In genomic region chr5:177984565-177985166, GRCh38 we compare ENCODE assay signal across 18 cellular contexts. TPM values are rescaled to one million over a fixed set of nuclear protein-coding genes. Genes with fewer than 3 reads are reported as not detected.
DNase-seq lines count a peak whose midpoint lies in the region; ATAC-seq and TF ChIP-seq lines count a peak whose summit lies in the region.
"Had no signal": no experiment of that assay in that cellular context is flagged by ENCODE, and none has a peak within 500 bp of the region (broad histone marks: within the 10 kb centered on the region; RNA-seq: fewer than 3 reads in every experiment).

No MANE protein-coding gene starts in this region.

- H3K4me1 Mint-ChIP-seq in activated naive CD4-positive, alpha-beta T cell treated with anti-CD3 and anti-CD28 coated beads for 36 hours (ENCODE audit: low read depth): peaks cover 7% of the 10 kb centered on the region
- peaks cover 2% of the 10 kb centered on the region for H3K4me1 Mint-ChIP-seq in T-helper 2 cell treated with Interferon-gamma antibody and Interleukin-4, amounts not matched to agents 5 μg/mL and 100 μg/mL, for 36 hours (ENCODE audit: low read depth)
- H3K4me1 Mint-ChIP-seq in stimulated activated naive B cell treated with anti-CD40 and anti-IgM and Interleukin-4, amounts not matched to agents 10 μg/mL and 1 μg/mL and 100 μg/mL, for 72 hours: peaks cover 9 to 24% of the 10 kb centered on the region in 2 donors
- H3K4me1 Mint-ChIP-seq: neural crest cell had no signal

- no peaks in the 10 kb centered on the region for H3K4me1 ChIP-seq in fibroblast of lung (ENCODE audit: control insufficient read depth, extremely low read depth, insufficient read depth, low read length)

- intact Hi-C loops in activated naive CD4-positive, alpha-beta T cell treated with anti-CD3 and anti-CD28 coated beads for 36 hours (cut with micrococcal nuclease): loop anchor here (10.0 kb wide), 1 partner anchor 180 kb away; no protein-coding TSS in a partner anchor

- CTCF ChIA-PET in activated naive CD4-positive, alpha-beta T cell treated with anti-CD3 and anti-CD28 coated beads for 36 hours (lab: Charles Lee): interaction anchor here (1.2 kb wide), 1 partner anchor 77 kb away, joined by 3 read pairs; no protein-coding TSS in a partner anchor

- H3K36me3 Mint-ChIP-seq in activated naive CD4-positive, alpha-beta T cell treated with anti-CD3 and anti-CD28 coated beads for 36 hours (ENCODE audit: low read depth): no peaks in the 10 kb centered on the region
- H3K36me3 Mint-ChIP-seq in activated naive CD4-positive, alpha-beta T cell treated with anti-CD3 and anti-CD28 coated beads, Interleukin-2, amount 50 U/mL, for 72 hours: no peaks in the 10 kb centered on the region
- H3K36me3 Mint-ChIP-seq in T-helper 2 cell treated with Interferon-gamma antibody and Interleukin-4, amounts not matched to agents 5 μg/mL and 100 μg/mL, for 36 hours (ENCODE audit: low read depth): no peaks in the 10 kb centered on the region
- H3K36me3 Mint-ChIP-seq in stimulated activated naive B cell treated with anti-CD40 and anti-IgM and Interleukin-4, amounts not matched to agents 10 μg/mL and 1 μg/mL and 100 μg/mL, for 72 hours: no peaks in the 10 kb centered on the region
- H3K36me3 Mint-ChIP-seq: stimulated activated effector memory CD8-positive, alpha-beta T cell treated with anti-CD3 and anti-CD28 coated beads, Interleukin-12 subunit alpha, Interleukin-12 subunit beta, amount 100 ng/mL, for 72 hours had no signal

- no peak overlapping the region for H3K9ac ChIP-seq in fibroblast of lung (ENCODE audit: insufficient read depth, low read length)

- ATAC-seq in activated naive CD4-positive, alpha-beta T cell treated with anti-CD3 and anti-CD28 coated beads, Interleukin-2, amount 50 U/mL, for 72 hours: no peak
- no peak for ATAC-seq in stimulated activated naive B cell treated with anti-CD40 and anti-IgM and Interleukin-4, amounts not matched to agents 10 μg/mL and 1 μg/mL and 100 μg/mL, for 72 hours (replicated peaks)
- ATAC-seq: sciatic nerve; stimulated activated effector memory CD8-positive, alpha-beta T cell treated with anti-CD3 and anti-CD28 coated beads, Interleukin-12 subunit alpha, Interleukin-12 subunit beta, amount 100 ng/mL, for 72 hours had no signal

- peaks cover 27% of the 10 kb centered on the region for H3K27me3 ChIP-seq in fibroblast of lung (ENCODE audit: control insufficient read depth, insufficient read depth, low read length)
- H3K27me3 ChIP-seq: hepatocyte had no signal

- H3K9me3 ChIP-seq in fibroblast of lung (ENCODE audit: control insufficient read depth, insufficient read depth, low read depth, low read length): no peaks in the 10 kb centered on the region

- peak overlapping the region in 1 of 4 experiments; percentile 17 for H3K4me3 ChIP-seq in fibroblast of lung (replicated peaks in 1 of 4; ENCODE audit: control extremely low read depth in 1 of 4, insufficient read depth in 1 of 4, low read depth in 3 of 4, low read length in 4 of 4)
- H3K4me3 ChIP-seq: hepatocyte had no signal

- no peak for DNase-seq in activated naive CD4-positive, alpha-beta T cell treated with anti-CD3 and anti-CD28 coated beads for 36 hours
- DNase-seq in activated naive CD4-positive, alpha-beta T cell treated with anti-CD3 and anti-CD28 coated beads, Interleukin-2, amount 50 U/mL, for 72 hours (ENCODE audit: low spot score in 2 of 2): no peak
- no peak for DNase-seq in T-helper 2 cell treated with Interferon-gamma antibody and Interleukin-4, amounts not matched to agents 5 μg/mL and 100 μg/mL, for 36 hours (ENCODE audit: low spot score)
- peak in 1 of 2 donors; percentile 6 for DNase-seq in fibroblast of lung (ENCODE audit: low read depth in 2 of 2)
- DNase-seq in stimulated activated naive B cell treated with anti-CD40 and anti-IgM and Interleukin-4, amounts not matched to agents 10 μg/mL and 1 μg/mL and 100 μg/mL, for 72 hours: no peak
- DNase-seq in NCI-H1436 (lab: John Stamatoyannopoulos, UW): no peak
- DNase-seq in kidney tubule cell (ENCODE audit: low spot score): no peak
- no peak for DNase-seq in AG08396 (ENCODE audit: low spot score)
- DNase-seq: activated CD8-positive, alpha-beta memory T cell treated with anti-CD3 and anti-CD28 coated beads for 24 hours; activated naive CD4-positive, alpha-beta T cell treated with anti-CD3 and anti-CD28 coated beads, Interleukin-2, amount 50 U/mL, for 16 hours; cerebellar nuclear complex; Right ventricle myocardium superior had no signal

- no peak overlapping the region for H2AFZ ChIP-seq in fibroblast of lung (ENCODE audit: low read length)
- H2AFZ ChIP-seq: hepatocyte had no signal

- H4K20me1 ChIP-seq in fibroblast of lung (ENCODE audit: control insufficient read depth, extremely low read depth, insufficient read depth, low read length): no peaks in the 10 kb centered on the region

- H3K36me3 ChIP-seq in fibroblast of lung (ENCODE audit: control insufficient read depth, insufficient read depth, low read length): no peaks in the 10 kb centered on the region

- no peaks in the 10 kb centered on the region for H3K79me2 ChIP-seq in fibroblast of lung (ENCODE audit: control insufficient read depth, insufficient read depth, low read length)
- H3K79me2 ChIP-seq: hepatocyte had no signal

- no peaks in the 10 kb centered on the region for H3K9me3 Mint-ChIP-seq in activated naive CD4-positive, alpha-beta T cell treated with anti-CD3 and anti-CD28 coated beads for 36 hours
- no peaks in the 10 kb centered on the region for H3K9me3 Mint-ChIP-seq in activated naive CD4-positive, alpha-beta T cell treated with anti-CD3 and anti-CD28 coated beads, Interleukin-2, amount 50 U/mL, for 72 hours
- H3K9me3 Mint-ChIP-seq in T-helper 2 cell treated with Interferon-gamma antibody and Interleukin-4, amounts not matched to agents 5 μg/mL and 100 μg/mL, for 36 hours: no peaks in the 10 kb centered on the region
- no peaks in the 10 kb centered on the region for H3K9me3 Mint-ChIP-seq in stimulated activated naive B cell treated with anti-CD40 and anti-IgM and Interleukin-4, amounts not matched to agents 10 μg/mL and 1 μg/mL and 100 μg/mL, for 72 hours
- H3K9me3 Mint-ChIP-seq: neural crest cell; stimulated activated effector memory CD8-positive, alpha-beta T cell treated with anti-CD3 and anti-CD28 coated beads, Interleukin-12 subunit alpha, Interleukin-12 subunit beta, amount 100 ng/mL, for 72 hours had no signal

- TF ChIP-seq CTCF in fibroblast of lung (conservative IDR thresholded peaks at IDR 0.05 in 1 of 2, IDR thresholded peaks at IDR 0.05 in 1 of 2; ENCODE audit: low read depth in 1 of 2, low read length in 2 of 2): no peak

- H3K27ac Mint-ChIP-seq in activated naive CD4-positive, alpha-beta T cell treated with anti-CD3 and anti-CD28 coated beads for 36 hours: no peak overlapping the region
- H3K27ac Mint-ChIP-seq in activated naive CD4-positive, alpha-beta T cell treated with anti-CD3 and anti-CD28 coated beads, Interleukin-2, amount 50 U/mL, for 72 hours: no peak overlapping the region
- H3K27ac Mint-ChIP-seq in T-helper 2 cell treated with Interferon-gamma antibody and Interleukin-4, amounts not matched to agents 5 μg/mL and 100 μg/mL, for 36 hours: no peak overlapping the region
- H3K27ac Mint-ChIP-seq in stimulated activated naive B cell treated with anti-CD40 and anti-IgM and Interleukin-4, amounts not matched to agents 10 μg/mL and 1 μg/mL and 100 μg/mL, for 72 hours: no peak overlapping the region
- H3K27ac Mint-ChIP-seq: stimulated activated effector memory CD8-positive, alpha-beta T cell treated with anti-CD3 and anti-CD28 coated beads, Interleukin-12 subunit alpha, Interleukin-12 subunit beta, amount 100 ng/mL, for 72 hours had no signal

- H3K4me2 ChIP-seq in fibroblast of lung (ENCODE audit: extremely low read depth, insufficient read depth, low read length): peak overlapping the region; percentile 23
- H3K4me2 ChIP-seq: hepatocyte had no signal

- no peak overlapping the region for H3K27ac ChIP-seq in fibroblast of lung (ENCODE audit: insufficient read depth, low read length)
- H3K27ac ChIP-seq: hepatocyte had no signal

- H3K27me3 Mint-ChIP-seq in activated naive CD4-positive, alpha-beta T cell treated with anti-CD3 and anti-CD28 coated beads for 36 hours (ENCODE audit: low read depth): peaks cover 53% of the 10 kb centered on the region
- H3K27me3 Mint-ChIP-seq in T-helper 2 cell treated with Interferon-gamma antibody and Interleukin-4, amounts not matched to agents 5 μg/mL and 100 μg/mL, for 36 hours (ENCODE audit: low read depth): peaks cover 59% of the 10 kb centered on the region
- peaks cover 61 to 76% of the 10 kb centered on the region in 2 donors for H3K27me3 Mint-ChIP-seq in stimulated activated naive B cell treated with anti-CD40 and anti-IgM and Interleukin-4, amounts not matched to agents 10 μg/mL and 1 μg/mL and 100 μg/mL, for 72 hours

- peak overlapping the region; percentile 57 for H3K4me3 Mint-ChIP-seq in activated naive CD4-positive, alpha-beta T cell treated with anti-CD3 and anti-CD28 coated beads for 36 hours
- H3K4me3 Mint-ChIP-seq in T-helper 2 cell treated with Interferon-gamma antibody and Interleukin-4, amounts not matched to agents 5 μg/mL and 100 μg/mL, for 36 hours: peak overlapping the region; percentile 46
- H3K4me3 Mint-ChIP-seq in stimulated activated naive B cell treated with anti-CD40 and anti-IgM and Interleukin-4, amounts not matched to agents 10 μg/mL and 1 μg/mL and 100 μg/mL, for 72 hours: peak overlapping the region; percentile 30 to 32
- H3K4me3 Mint-ChIP-seq: neural crest cell; stimulated activated effector memory CD8-positive, alpha-beta T cell treated with anti-CD3 and anti-CD28 coated beads, Interleukin-12 subunit alpha, Interleukin-12 subunit beta, amount 100 ng/mL, for 72 hours had no signal

RNA-seq across cellular contexts. Expression of gene PROP1, which starts 11.4 kb away (rescaled TPM):
- total RNA-seq in activated naive CD4-positive, alpha-beta T cell treated with anti-CD3 and anti-CD28 coated beads for 36 hours: not detected
- not detected for total RNA-seq in activated naive CD4-positive, alpha-beta T cell treated with anti-CD3 and anti-CD28 coated beads, Interleukin-2, amount 50 U/mL, for 72 hours
- not detected in 2 replicates for total RNA-seq in fibroblast of lung
- polyA plus RNA-seq in fibroblast of lung: not detected in 2 replicates
- polyA plus RNA-seq in fibroblast of lung (2012): not detected in 2 replicates
- not detected in 2 replicates for polyA minus RNA-seq in fibroblast of lung (ENCODE audit: low replicate concordance)
- total RNA-seq: hepatocyte, liver, neural crest cell, Right ventricle myocardium superior, sciatic nerve had no signal
- polyA plus RNA-seq: AG04450, liver had no signal
